Comparison of ENCODE assay signal across 29 cellular contexts in genomic region chr7:117076426-117076943, GRCh38.
DNase-seq lines count a peak whose midpoint lies in the region; ATAC-seq, FAIRE-seq and TF ChIP-seq lines count a peak whose summit lies in the region.
"Had no signal": no experiment of that assay in that cellular context is flagged by ENCODE, and none has a peak within 500 bp of the region (broad histone marks: within the 10 kb centered on the region; RNA-seq: fewer than 3 reads in every experiment).

No MANE protein-coding gene starts in this region.

- ATAC-seq in left ventricle myocardium superior (peak; percentile 88), GM19395 (IDR thresholded peaks at IDR 0.05; ENCODE audit: unreplicated experiment) (no peak), PC-3 (no peak)
- ATAC-seq: activated CD4-positive, alpha-beta T cell treated with anti-CD3 and anti-CD28 coated beads for 36 hours; activated CD8-positive, alpha-beta T cell treated with anti-CD3 and anti-CD28 coated beads for 36 hours; activated T-helper 17 cell treated with anti-CD3 and anti-CD28 coated beads, Interleukin-2, amount 50 U/mL, for 72 hours; gastroesophageal sphincter; GM23338; natural killer cell treated with Interleukin-12 subunit alpha and Interleukin-12 subunit beta and Interleukin-15 and Interleukin-18, amount 100 ng/mL, for 72 hours had no signal

- H3K4me2 ChIP-seq in PC-3 (ENCODE audit: low read length) = no peak overlapping the region
- H3K4me2 ChIP-seq: GM23338 had no signal

- no peak overlapping the region for H3K4me3 Mint-ChIP-seq in chondrocyte (ENCODE audit: unreplicated experiment)
- H3K4me3 Mint-ChIP-seq in nephron = no peak overlapping the region
- H3K4me3 Mint-ChIP-seq: activated CD4-positive, alpha-beta T cell treated with anti-CD3 and anti-CD28 coated beads for 36 hours; activated CD8-positive, alpha-beta T cell treated with anti-CD3 and anti-CD28 coated beads for 36 hours; activated naive CD4-positive, alpha-beta T cell treated with anti-CD3 and anti-CD28 coated beads, Interleukin-2, amount 10 ng/mL, durations not matched to agents 7 days and 5 days; activated T-helper 17 cell treated with anti-CD3 and anti-CD28 coated beads, Interleukin-2, amount 50 U/mL, for 72 hours; CD4-positive, alpha-beta T cell; GM23338; HFFc6; natural killer cell treated with Interleukin-12 subunit alpha and Interleukin-12 subunit beta and Interleukin-15 and Interleukin-18, amount 100 ng/mL, for 72 hours; stimulated activated naive CD8-positive, alpha-beta T cell treated with anti-CD3 and anti-CD28 coated beads, Interleukin-15, Interleukin-2, amounts not matched to agents 100 ng/mL and 50 ng/mL, for 24 hours had no signal

- no peaks in the 10 kb centered on the region for H3K79me2 ChIP-seq in PC-3 (ENCODE audit: low read length)

- in situ Hi-C loops in G401 (cut with HindIII; ENCODE audit: low sequenced_read_pairs) = no loop called here

- H3K27me3 ChIP-seq in PC-3 (ENCODE audit: low read length) = no peaks in the 10 kb centered on the region
- H3K27me3 ChIP-seq: adrenal gland, gastroesophageal sphincter, pancreas, testis had no signal

- H3K9me3 ChIP-seq in PC-3 (ENCODE audit: low read length) = no peaks in the 10 kb centered on the region
- H3K9me3 ChIP-seq: adrenal gland, gastroesophageal sphincter, pancreas, testis had no signal

- no TSS peak for BruUV-seq in PC-3 (replicated peaks; lab: Mats Ljungman, UMichigan)

- H3K27ac ChIP-seq in PC-3 (ENCODE audit: low read length) = no peak overlapping the region
- H3K27ac ChIP-seq: adrenal gland, gastroesophageal sphincter, pancreas, testis had no signal

- H3K4me1 ChIP-seq in PC-3 (ENCODE audit: insufficient read depth, low read length) = no peaks in the 10 kb centered on the region

- no peaks in the 10 kb centered on the region for H4K20me1 ChIP-seq in PC-3 (ENCODE audit: low read length)

- H3K9ac ChIP-seq in PC-3 (ENCODE audit: low read length) = no peak overlapping the region

- intact Hi-C loops in left ventricle myocardium superior (cut with micrococcal nuclease) (loop anchor here (10.0 kb wide), 1 partner anchor 72 kb away; no protein-coding TSS in a partner anchor), PC-3 (cut with micrococcal nuclease) (no loop called here)

- H3K9me2 ChIP-seq in PC-3 (replicated peaks; ENCODE audit: low read length) = no peaks in the 10 kb centered on the region

- H3F3A ChIP-seq in PC-3 (ENCODE audit: low read length, unreplicated experiment) = no peaks in the 10 kb centered on the region

- no peaks in the 10 kb centered on the region for H3K36me3 ChIP-seq in PC-3 (ENCODE audit: low read depth, low read length)
- H3K36me3 ChIP-seq: adrenal gland, gastroesophageal sphincter, pancreas had no signal

- H3K27me3 Mint-ChIP-seq in chondrocyte (ENCODE audit: low read depth) (no peaks in the 10 kb centered on the region), nephron (ENCODE audit: low read depth) (no peaks in the 10 kb centered on the region)
- H3K27me3 Mint-ChIP-seq: activated CD4-positive, alpha-beta T cell treated with anti-CD3 and anti-CD28 coated beads for 36 hours; activated CD8-positive, alpha-beta T cell treated with anti-CD3 and anti-CD28 coated beads for 36 hours; activated T-helper 17 cell treated with anti-CD3 and anti-CD28 coated beads, Interleukin-2, amount 50 U/mL, for 72 hours; CD4-positive, alpha-beta T cell; natural killer cell treated with Interleukin-12 subunit alpha and Interleukin-12 subunit beta and Interleukin-15 and Interleukin-18, amount 100 ng/mL, for 72 hours; stimulated activated naive CD8-positive, alpha-beta T cell treated with anti-CD3 and anti-CD28 coated beads, Interleukin-15, Interleukin-2, amounts not matched to agents 100 ng/mL and 50 ng/mL, for 24 hours had no signal

- DNase-seq in G401 (ENCODE audit: low spot score) = peak; percentile 72
- no peak for DNase-seq in chondrocyte (ENCODE audit: low spot score)
- peak; percentile 78 for DNase-seq in left ventricle myocardium superior
- no peak for DNase-seq in NCI-H1048 (lab: John Stamatoyannopoulos, UW)
- no peak for DNase-seq in PC-3
- DNase-seq in RCC 7860 (ENCODE audit: low spot score) = no peak
- DNase-seq: activated CD4-positive, alpha-beta T cell treated with anti-CD3 and anti-CD28 coated beads for 36 hours; activated CD8-positive, alpha-beta T cell treated with anti-CD3 and anti-CD28 coated beads for 36 hours; activated naive CD4-positive, alpha-beta T cell treated with anti-CD3 and anti-CD28 coated beads, Interleukin-2, amount 10 ng/mL, durations not matched to agents 7 days and 5 days; adrenal gland; AML-193; CD4-positive, alpha-beta T cell; HFFc6; KBM-7; NCI-H1105; NCI-H187 treated with DMSO at 0.1 percent for 48 hours; NCI-H526 treated with DMSO at 0.1 percent for 48 hours; pancreas; SIG-M5; stimulated activated CD4-positive, alpha-beta T cell treated with anti-CD3 and anti-CD28 coated beads, Interleukin-2, amount 100 ng/mL, for 24 hours; SW 1271; testis had no signal

- H3K27ac Mint-ChIP-seq in chondrocyte (ENCODE audit: unreplicated experiment) (peak overlapping the region; percentile 41), nephron (peak overlapping the region in 2 of 3 experiments; percentile 40 to 60)
- H3K27ac Mint-ChIP-seq: activated CD4-positive, alpha-beta T cell treated with anti-CD3 and anti-CD28 coated beads for 36 hours; activated CD8-positive, alpha-beta T cell treated with anti-CD3 and anti-CD28 coated beads for 36 hours; activated T-helper 17 cell treated with anti-CD3 and anti-CD28 coated beads, Interleukin-2, amount 50 U/mL, for 72 hours; CD4-positive, alpha-beta T cell; GM23338; HFFc6; natural killer cell treated with Interleukin-12 subunit alpha and Interleukin-12 subunit beta and Interleukin-15 and Interleukin-18, amount 100 ng/mL, for 72 hours; stimulated activated naive CD8-positive, alpha-beta T cell treated with anti-CD3 and anti-CD28 coated beads, Interleukin-15, Interleukin-2, amounts not matched to agents 100 ng/mL and 50 ng/mL, for 24 hours had no signal

- H3K9me3 Mint-ChIP-seq in chondrocyte (ENCODE audit: low read depth) (no peaks in the 10 kb centered on the region), nephron (no peaks in the 10 kb centered on the region)
- H3K9me3 Mint-ChIP-seq: activated T-helper 17 cell treated with anti-CD3 and anti-CD28 coated beads, Interleukin-2, amount 50 U/mL, for 72 hours; HFFc6; natural killer cell treated with Interleukin-12 subunit alpha and Interleukin-12 subunit beta and Interleukin-15 and Interleukin-18, amount 100 ng/mL, for 72 hours; stimulated activated naive CD8-positive, alpha-beta T cell treated with anti-CD3 and anti-CD28 coated beads, Interleukin-15, Interleukin-2, amounts not matched to agents 100 ng/mL and 50 ng/mL, for 24 hours had no signal

- no peaks in the 10 kb centered on the region for H3K36me3 Mint-ChIP-seq in chondrocyte (ENCODE audit: low read depth)
- H3K36me3 Mint-ChIP-seq in nephron (ENCODE audit: low read depth) = no peaks in the 10 kb centered on the region
- H3K36me3 Mint-ChIP-seq: activated naive CD4-positive, alpha-beta T cell treated with anti-CD3 and anti-CD28 coated beads, Interleukin-2, amount 10 ng/mL, durations not matched to agents 7 days and 5 days; natural killer cell treated with Interleukin-12 subunit alpha and Interleukin-12 subunit beta and Interleukin-15 and Interleukin-18, amount 100 ng/mL, for 72 hours had no signal

- H3K4me1 Mint-ChIP-seq in chondrocyte (ENCODE audit: low read depth) (peaks cover 51% of the 10 kb centered on the region), nephron (peaks cover 41% of the 10 kb centered on the region)
- H3K4me1 Mint-ChIP-seq: activated T-helper 17 cell treated with anti-CD3 and anti-CD28 coated beads, Interleukin-2, amount 50 U/mL, for 72 hours had no signal

- no peak for FAIRE-seq in RCC 7860 (lab: Jason Lieb, UNC)
- FAIRE-seq: pancreas had no signal

- H3K4me3 ChIP-seq in PC-3 (ENCODE audit: low read length) = no peak overlapping the region
- H3K4me3 ChIP-seq: adrenal gland, gastroesophageal sphincter, GM23338, pancreas, testis had no signal

- H2AFZ ChIP-seq in PC-3 (ENCODE audit: low read length) = no peak overlapping the region
- H2AFZ ChIP-seq: GM23338 had no signal

- CTCF ChIA-PET in PC-3 (lab: Charles Lee) = no interaction called here

- TF ChIP-seq CTCF in chondrocyte (IDR thresholded peaks at IDR 0.05) (no peak), nephron (IDR thresholded peaks at IDR 0.05; ENCODE audit: unreplicated experiment in 3 of 3) (no peak), PC-3 (conservative IDR thresholded peaks at IDR 0.05; ENCODE audit: low read depth, low read length) (no peak)

- POLR2A ChIA-PET in PC-3 (lab: Charles Lee; ENCODE audit: unreplicated experiment) = no interaction called here

Comparison
In these comparisons a context has a peak if more than half of its experiments do, and no peak if none do; other contexts are left out.
1. DNase-seq: peak in G401 (single experiment) and left ventricle myocardium superior (single experiment); none in chondrocyte (single experiment), NCI-H1048 (single experiment), PC-3 (single experiment) and RCC 7860 (single experiment).